Comparison of ENCODE assay signal across 1 cellular context in the genomic region with DNA sequence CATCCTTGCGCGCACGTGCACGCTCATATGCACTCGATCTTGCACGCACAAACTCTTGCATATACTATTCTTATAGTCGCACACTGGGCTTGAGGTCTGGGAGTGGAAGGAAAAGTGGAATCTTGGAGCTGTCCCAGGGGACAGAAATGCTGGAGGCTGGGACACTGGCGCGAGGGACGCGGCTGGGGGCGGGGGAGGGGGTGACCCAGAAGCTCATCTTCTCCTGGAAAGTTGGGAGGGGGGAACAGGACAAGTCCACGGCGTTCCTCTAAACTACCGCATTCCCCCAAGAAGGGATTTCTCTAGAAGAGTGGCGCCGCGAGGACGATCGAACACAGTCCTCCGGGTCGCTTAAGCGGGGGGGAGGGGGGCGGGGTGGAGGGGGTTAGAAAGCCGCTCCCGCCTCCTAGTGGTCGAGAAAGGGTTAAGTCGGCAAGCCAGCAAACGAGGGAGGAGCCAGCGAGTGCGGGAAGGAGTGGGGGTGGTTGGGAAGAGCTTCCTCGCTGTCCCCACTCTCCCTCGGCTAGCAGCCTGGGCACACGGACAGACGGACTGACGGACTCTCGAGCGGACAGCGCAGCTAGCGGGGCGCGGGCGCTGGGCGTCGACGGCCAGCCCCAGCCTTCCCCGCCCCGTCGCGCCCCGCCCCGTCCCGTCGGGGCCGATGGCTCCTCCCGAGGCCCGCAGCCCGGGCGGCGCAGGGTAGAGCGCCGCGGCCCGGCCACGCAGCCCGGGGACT.
TF ChIP-seq lines count a peak whose summit lies in the region.

A gene (plus strand): TSS at position 512 of the 739 bp plus-strand sequence. CDS start 338 bp downstream, outside the sequence.

TF ChIP-seq in K562, 482 proteins besides CTCF, POLR2A, EP300 and RAD21 (continued from another document):
- TF ChIP-seq, protein P1, sequence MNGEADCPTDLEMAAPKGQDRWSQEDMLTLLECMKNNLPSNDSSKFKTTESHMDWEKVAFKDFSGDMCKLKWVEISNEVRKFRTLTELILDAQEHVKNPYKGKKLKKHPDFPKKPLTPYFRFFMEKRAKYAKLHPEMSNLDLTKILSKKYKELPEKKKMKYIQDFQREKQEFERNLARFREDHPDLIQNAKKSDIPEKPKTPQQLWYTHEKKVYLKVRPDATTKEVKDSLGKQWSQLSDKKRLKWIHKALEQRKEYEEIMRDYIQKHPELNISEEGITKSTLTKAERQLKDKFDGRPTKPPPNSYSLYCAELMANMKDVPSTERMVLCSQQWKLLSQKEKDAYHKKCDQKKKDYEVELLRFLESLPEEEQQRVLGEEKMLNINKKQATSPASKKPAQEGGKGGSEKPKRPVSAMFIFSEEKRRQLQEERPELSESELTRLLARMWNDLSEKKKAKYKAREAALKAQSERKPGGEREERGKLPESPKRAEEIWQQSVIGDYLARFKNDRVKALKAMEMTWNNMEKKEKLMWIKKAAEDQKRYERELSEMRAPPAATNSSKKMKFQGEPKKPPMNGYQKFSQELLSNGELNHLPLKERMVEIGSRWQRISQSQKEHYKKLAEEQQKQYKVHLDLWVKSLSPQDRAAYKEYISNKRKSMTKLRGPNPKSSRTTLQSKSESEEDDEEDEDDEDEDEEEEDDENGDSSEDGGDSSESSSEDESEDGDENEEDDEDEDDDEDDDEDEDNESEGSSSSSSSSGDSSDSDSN (IDR thresholded peaks at IDR 0.05; ENCODE audit: borderline replicate concordance in 1 of 2, low read depth in 2 of 2, low read length in 2 of 2) = 0 out of 4 replicates have a peak, but pooled peaks of 1 of the 2 experiments have one; percentile 53
- TF ChIP-seq, protein P2, sequence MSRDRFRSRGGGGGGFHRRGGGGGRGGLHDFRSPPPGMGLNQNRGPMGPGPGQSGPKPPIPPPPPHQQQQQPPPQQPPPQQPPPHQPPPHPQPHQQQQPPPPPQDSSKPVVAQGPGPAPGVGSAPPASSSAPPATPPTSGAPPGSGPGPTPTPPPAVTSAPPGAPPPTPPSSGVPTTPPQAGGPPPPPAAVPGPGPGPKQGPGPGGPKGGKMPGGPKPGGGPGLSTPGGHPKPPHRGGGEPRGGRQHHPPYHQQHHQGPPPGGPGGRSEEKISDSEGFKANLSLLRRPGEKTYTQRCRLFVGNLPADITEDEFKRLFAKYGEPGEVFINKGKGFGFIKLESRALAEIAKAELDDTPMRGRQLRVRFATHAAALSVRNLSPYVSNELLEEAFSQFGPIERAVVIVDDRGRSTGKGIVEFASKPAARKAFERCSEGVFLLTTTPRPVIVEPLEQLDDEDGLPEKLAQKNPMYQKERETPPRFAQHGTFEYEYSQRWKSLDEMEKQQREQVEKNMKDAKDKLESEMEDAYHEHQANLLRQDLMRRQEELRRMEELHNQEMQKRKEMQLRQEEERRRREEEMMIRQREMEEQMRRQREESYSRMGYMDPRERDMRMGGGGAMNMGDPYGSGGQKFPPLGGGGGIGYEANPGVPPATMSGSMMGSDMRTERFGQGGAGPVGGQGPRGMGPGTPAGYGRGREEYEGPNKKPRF (IDR thresholded peaks at IDR 0.05; ENCODE audit: low read depth, low read length) = no peak
- TF ChIP-seq, protein P3, sequence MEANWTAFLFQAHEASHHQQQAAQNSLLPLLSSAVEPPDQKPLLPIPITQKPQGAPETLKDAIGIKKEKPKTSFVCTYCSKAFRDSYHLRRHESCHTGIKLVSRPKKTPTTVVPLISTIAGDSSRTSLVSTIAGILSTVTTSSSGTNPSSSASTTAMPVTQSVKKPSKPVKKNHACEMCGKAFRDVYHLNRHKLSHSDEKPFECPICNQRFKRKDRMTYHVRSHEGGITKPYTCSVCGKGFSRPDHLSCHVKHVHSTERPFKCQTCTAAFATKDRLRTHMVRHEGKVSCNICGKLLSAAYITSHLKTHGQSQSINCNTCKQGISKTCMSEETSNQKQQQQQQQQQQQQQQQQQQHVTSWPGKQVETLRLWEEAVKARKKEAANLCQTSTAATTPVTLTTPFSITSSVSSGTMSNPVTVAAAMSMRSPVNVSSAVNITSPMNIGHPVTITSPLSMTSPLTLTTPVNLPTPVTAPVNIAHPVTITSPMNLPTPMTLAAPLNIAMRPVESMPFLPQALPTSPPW (CRISPR knock-in tag; IDR thresholded peaks at IDR 0.05) = peak; percentile 94
- TF ChIP-seq PHF8 (IDR thresholded peaks at IDR 0.05; ENCODE audit: borderline replicate concordance, low read length) = peak; percentile 15; the same call in 1 of the 2 replicates
- peak; percentile 96 for TF ChIP-seq NCOA6 (IDR thresholded peaks at IDR 0.05)
- TF ChIP-seq ZBTB7A (IDR thresholded peaks at IDR 0.05; ENCODE audit: borderline replicate concordance, control insufficient read depth, low read depth, low read length) = peak; percentile 59; the same call in 1 of the 2 replicates
- TF ChIP-seq, protein P4, sequence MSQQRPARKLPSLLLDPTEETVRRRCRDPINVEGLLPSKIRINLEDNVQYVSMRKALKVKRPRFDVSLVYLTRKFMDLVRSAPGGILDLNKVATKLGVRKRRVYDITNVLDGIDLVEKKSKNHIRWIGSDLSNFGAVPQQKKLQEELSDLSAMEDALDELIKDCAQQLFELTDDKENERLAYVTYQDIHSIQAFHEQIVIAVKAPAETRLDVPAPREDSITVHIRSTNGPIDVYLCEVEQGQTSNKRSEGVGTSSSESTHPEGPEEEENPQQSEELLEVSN (IDR thresholded peaks at IDR 0.05; ENCODE audit: borderline replicate concordance in 1 of 2, extremely low read depth in 1 of 2, insufficient read depth in 1 of 2, insufficient read length in 1 of 2, low read depth in 1 of 2, low read length in 1 of 2, poor library complexity in 1 of 2, severe bottlenecking in 1 of 2) = peak; percentile 21 to 55
- TF ChIP-seq L3MBTL2 (IDR thresholded peaks at IDR 0.05) = peak; percentile 24; the same call in 1 of the 2 replicates
- TF ChIP-seq GATAD2B (IDR thresholded peaks at IDR 0.05; ENCODE audit: borderline replicate concordance) = no peak
- no peak for TF ChIP-seq MTF1 (CRISPR knock-in tag; IDR thresholded peaks at IDR 0.05; ENCODE audit: borderline replicate concordance)
- no peak for TF ChIP-seq MCM2 (IDR thresholded peaks at IDR 0.05; ENCODE audit: low read depth)
- TF ChIP-seq, protein P5, sequence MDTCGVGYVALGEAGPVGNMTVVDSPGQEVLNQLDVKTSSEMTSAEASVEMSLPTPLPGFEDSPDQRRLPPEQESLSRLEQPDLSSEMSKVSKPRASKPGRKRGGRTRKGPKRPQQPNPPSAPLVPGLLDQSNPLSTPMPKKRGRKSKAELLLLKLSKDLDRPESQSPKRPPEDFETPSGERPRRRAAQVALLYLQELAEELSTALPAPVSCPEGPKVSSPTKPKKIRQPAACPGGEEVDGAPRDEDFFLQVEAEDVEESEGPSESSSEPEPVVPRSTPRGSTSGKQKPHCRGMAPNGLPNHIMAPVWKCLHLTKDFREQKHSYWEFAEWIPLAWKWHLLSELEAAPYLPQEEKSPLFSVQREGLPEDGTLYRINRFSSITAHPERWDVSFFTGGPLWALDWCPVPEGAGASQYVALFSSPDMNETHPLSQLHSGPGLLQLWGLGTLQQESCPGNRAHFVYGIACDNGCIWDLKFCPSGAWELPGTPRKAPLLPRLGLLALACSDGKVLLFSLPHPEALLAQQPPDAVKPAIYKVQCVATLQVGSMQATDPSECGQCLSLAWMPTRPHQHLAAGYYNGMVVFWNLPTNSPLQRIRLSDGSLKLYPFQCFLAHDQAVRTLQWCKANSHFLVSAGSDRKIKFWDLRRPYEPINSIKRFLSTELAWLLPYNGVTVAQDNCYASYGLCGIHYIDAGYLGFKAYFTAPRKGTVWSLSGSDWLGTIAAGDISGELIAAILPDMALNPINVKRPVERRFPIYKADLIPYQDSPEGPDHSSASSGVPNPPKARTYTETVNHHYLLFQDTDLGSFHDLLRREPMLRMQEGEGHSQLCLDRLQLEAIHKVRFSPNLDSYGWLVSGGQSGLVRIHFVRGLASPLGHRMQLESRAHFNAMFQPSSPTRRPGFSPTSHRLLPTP (IDR thresholded peaks at IDR 0.05; ENCODE audit: borderline replicate concordance, extremely low read depth, insufficient read length) = no peak
- TF ChIP-seq, protein P6, sequence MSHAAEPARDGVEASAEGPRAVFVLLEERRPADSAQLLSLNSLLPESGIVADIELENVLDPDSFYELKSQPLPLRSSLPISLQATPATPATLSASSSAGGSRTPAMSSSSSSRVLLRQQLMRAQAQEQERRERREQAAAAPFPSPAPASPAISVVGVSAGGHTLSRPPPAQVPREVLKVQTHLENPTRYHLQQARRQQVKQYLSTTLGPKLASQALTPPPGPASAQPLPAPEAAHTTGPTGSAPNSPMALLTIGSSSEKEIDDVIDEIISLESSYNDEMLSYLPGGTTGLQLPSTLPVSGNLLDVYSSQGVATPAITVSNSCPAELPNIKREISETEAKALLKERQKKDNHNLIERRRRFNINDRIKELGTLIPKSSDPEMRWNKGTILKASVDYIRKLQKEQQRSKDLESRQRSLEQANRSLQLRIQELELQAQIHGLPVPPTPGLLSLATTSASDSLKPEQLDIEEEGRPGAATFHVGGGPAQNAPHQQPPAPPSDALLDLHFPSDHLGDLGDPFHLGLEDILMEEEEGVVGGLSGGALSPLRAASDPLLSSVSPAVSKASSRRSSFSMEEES (CRISPR knock-in tag; IDR thresholded peaks at IDR 0.05) = no peak
- TF ChIP-seq RBM39 (optimal IDR thresholded peaks at IDR 0.05; ENCODE audit: low read depth, low read length) = no peak
- peak; percentile 22 for TF ChIP-seq KDM5B (IDR thresholded peaks at IDR 0.05; ENCODE audit: insufficient replicate concordance, low read depth, low read length)
- 0 out of 4 replicates have a peak, but pooled peaks have one; percentile 34 to 49 for TF ChIP-seq MAZ (CRISPR knock-in tag; conservative IDR thresholded peaks at IDR 0.05 in 1 of 2, IDR thresholded peaks at IDR 0.05 in 1 of 2)
- TF ChIP-seq, protein P7, sequence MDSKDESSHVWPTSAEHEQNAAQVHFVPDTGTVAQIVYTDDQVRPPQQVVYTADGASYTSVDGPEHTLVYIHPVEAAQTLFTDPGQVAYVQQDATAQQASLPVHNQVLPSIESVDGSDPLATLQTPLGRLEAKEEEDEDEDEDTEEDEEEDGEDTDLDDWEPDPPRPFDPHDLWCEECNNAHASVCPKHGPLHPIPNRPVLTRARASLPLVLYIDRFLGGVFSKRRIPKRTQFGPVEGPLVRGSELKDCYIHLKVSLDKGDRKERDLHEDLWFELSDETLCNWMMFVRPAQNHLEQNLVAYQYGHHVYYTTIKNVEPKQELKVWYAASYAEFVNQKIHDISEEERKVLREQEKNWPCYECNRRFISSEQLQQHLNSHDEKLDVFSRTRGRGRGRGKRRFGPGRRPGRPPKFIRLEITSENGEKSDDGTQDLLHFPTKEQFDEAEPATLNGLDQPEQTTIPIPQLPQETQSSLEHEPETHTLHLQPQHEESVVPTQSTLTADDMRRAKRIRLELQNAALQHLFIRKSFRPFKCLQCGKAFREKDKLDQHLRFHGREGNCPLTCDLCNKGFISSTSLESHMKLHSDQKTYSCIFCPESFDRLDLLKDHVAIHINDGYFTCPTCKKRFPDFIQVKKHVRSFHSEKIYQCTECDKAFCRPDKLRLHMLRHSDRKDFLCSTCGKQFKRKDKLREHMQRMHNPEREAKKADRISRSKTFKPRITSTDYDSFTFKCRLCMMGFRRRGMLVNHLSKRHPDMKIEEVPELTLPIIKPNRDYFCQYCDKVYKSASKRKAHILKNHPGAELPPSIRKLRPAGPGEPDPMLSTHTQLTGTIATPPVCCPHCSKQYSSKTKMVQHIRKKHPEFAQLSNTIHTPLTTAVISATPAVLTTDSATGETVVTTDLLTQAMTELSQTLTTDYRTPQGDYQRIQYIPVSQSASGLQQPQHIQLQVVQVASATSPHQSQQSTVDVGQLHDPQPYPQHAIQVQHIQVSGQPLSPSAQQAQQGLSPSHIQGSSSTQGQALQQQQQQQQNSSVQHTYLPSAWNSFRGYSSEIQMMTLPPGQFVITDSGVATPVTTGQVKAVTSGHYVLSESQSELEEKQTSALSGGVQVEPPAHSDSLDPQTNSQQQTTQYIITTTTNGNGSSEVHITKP (IDR thresholded peaks at IDR 0.05; ENCODE audit: partially characterized antibody) = peak; percentile 95
- peak in 1 of 2 experiments; percentile 36; a peak in 1 of 4 replicates for TF ChIP-seq RCOR1 (IDR thresholded peaks at IDR 0.05; ENCODE audit: borderline replicate concordance in 1 of 2, low read depth in 2 of 2, low read length in 2 of 2)
- TF ChIP-seq, protein P8, sequence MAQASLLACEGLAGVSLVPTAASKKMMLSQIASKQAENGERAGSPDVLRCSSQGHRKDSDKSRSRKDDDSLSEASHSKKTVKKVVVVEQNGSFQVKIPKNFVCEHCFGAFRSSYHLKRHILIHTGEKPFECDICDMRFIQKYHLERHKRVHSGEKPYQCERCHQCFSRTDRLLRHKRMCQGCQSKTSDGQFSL (CRISPR knock-in tag; IDR thresholded peaks at IDR 0.05) = peak; percentile 79
- TF ChIP-seq, protein P8 (tag; IDR thresholded peaks at IDR 0.05) = no peak
- peak; percentile 49 for TF ChIP-seq CXXC5 (CRISPR knock-in tag; IDR thresholded peaks at IDR 0.05)
- 0 out of 2 replicates have a peak, but pooled peaks have one; percentile 45 for TF ChIP-seq RB1 (IDR thresholded peaks at IDR 0.05; ENCODE audit: low read depth)
- TF ChIP-seq, protein P9, sequence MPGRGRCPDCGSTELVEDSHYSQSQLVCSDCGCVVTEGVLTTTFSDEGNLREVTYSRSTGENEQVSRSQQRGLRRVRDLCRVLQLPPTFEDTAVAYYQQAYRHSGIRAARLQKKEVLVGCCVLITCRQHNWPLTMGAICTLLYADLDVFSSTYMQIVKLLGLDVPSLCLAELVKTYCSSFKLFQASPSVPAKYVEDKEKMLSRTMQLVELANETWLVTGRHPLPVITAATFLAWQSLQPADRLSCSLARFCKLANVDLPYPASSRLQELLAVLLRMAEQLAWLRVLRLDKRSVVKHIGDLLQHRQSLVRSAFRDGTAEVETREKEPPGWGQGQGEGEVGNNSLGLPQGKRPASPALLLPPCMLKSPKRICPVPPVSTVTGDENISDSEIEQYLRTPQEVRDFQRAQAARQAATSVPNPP (IDR thresholded peaks at IDR 0.05; ENCODE audit: borderline replicate concordance, insufficient read depth, insufficient read length) = no peak
- TF ChIP-seq, protein P10, sequence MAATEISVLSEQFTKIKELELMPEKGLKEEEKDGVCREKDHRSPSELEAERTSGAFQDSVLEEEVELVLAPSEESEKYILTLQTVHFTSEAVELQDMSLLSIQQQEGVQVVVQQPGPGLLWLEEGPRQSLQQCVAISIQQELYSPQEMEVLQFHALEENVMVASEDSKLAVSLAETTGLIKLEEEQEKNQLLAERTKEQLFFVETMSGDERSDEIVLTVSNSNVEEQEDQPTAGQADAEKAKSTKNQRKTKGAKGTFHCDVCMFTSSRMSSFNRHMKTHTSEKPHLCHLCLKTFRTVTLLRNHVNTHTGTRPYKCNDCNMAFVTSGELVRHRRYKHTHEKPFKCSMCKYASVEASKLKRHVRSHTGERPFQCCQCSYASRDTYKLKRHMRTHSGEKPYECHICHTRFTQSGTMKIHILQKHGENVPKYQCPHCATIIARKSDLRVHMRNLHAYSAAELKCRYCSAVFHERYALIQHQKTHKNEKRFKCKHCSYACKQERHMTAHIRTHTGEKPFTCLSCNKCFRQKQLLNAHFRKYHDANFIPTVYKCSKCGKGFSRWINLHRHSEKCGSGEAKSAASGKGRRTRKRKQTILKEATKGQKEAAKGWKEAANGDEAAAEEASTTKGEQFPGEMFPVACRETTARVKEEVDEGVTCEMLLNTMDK (IDR thresholded peaks at IDR 0.05; ENCODE audit: borderline replicate concordance, insufficient read depth, low read depth, low read length, poor library complexity, severe bottlenecking) = peak; percentile 1
